Comparison of ENCODE assay signal across 21 cellular contexts in genomic region chr1:240084337-240084736, GRCh38. TPM values are rescaled to one million over a fixed set of nuclear protein-coding genes. Genes with fewer than 3 reads are reported as not detected.
DNase-seq lines count a peak whose midpoint lies in the region; ATAC-seq, FAIRE-seq and TF ChIP-seq lines count a peak whose summit lies in the region.
"Had no signal": no experiment of that assay in that cellular context is flagged by ENCODE, and none has a peak within 500 bp of the region (broad histone marks: within the 10 kb centered on the region; RNA-seq: fewer than 3 reads in every experiment).

No MANE protein-coding gene starts in this region.

- H4K5ac ChIP-seq in H9 (ENCODE audit: insufficient read length, low read depth, low read length): no peak overlapping the region

- H3K56ac ChIP-seq in H9 (ENCODE audit: insufficient read length, low read depth, low read length): no peak overlapping the region

- H3K4me1 ChIP-seq in HEK293 (ENCODE audit: control insufficient read depth, insufficient read depth, low read length) (peaks cover 3% of the 10 kb centered on the region; the same call in 1 of the 2 replicates), H9 (ENCODE audit: insufficient read depth, low read length) (no peaks in the 10 kb centered on the region)

- H3K27ac ChIP-seq in HEK293 (ENCODE audit: extremely low read depth, low read depth, low read length) (no peak overlapping the region), H9 (ENCODE audit: insufficient read length, low read depth, low read length) (no peak overlapping the region)
- H3K27ac ChIP-seq: BLaER1 treated with 17β-estradiol and CSF1 and Interleukin-3, amounts not matched to agents 10 nM and 100 nM had no signal

- WGBS in H9 (ENCODE audit: extremely low coverage, insufficient read length, low lambda C conversion rate): no CpG with 5 or more reads among the region's 1 CpG

- no peak overlapping the region for H4K91ac ChIP-seq in H9 (ENCODE audit: insufficient read length, low read depth, low read length)

- H3T11ph ChIP-seq in H9 (ENCODE audit: low read length): no peak overlapping the region

- no peak overlapping the region for H3K4ac ChIP-seq in H9 (ENCODE audit: low read depth, low read length)

- H3K9me3 Mint-ChIP-seq in WTC11: peaks cover 7% of the 10 kb centered on the region
- H3K9me3 Mint-ChIP-seq in nephron progenitor cell: peaks cover 4% of the 10 kb centered on the region
- peaks cover under 1 to 6% of the 10 kb centered on the region in 2 experiments; a peak in 3 of 5 replicates for H3K9me3 Mint-ChIP-seq in H9
- H3K9me3 Mint-ChIP-seq: CD8-positive, alpha-beta T cell had no signal

- H3K36me3 ChIP-seq in HEK293 (ENCODE audit: control insufficient read depth in 2 of 2, insufficient read depth in 1 of 2, low read length in 2 of 2): no peaks in the 10 kb centered on the region
- H3K36me3 ChIP-seq: BLaER1 treated with 17β-estradiol and CSF1 and Interleukin-3, amounts not matched to agents 10 nM and 100 nM had no signal

- H2BK120ac ChIP-seq in H9 (ENCODE audit: low read depth, low read length, poor library complexity, severe bottlenecking): no peak overlapping the region

- H3K79me1 ChIP-seq in H9 (ENCODE audit: insufficient read depth, low read depth, low read length, poor library complexity, severe bottlenecking): no peaks in the 10 kb centered on the region

- H2BK5ac ChIP-seq in H9 (ENCODE audit: insufficient read length, low read length): no peak overlapping the region

- no peak overlapping the region for H3K9ac ChIP-seq in H9 (ENCODE audit: extremely low read depth, insufficient read length, low read length)
- H3K9ac ChIP-seq: BLaER1 treated with 17β-estradiol and CSF1 and Interleukin-3, amounts not matched to agents 10 nM and 100 nM had no signal

- no peaks in the 10 kb centered on the region for H3K27me3 ChIP-seq in H9 (ENCODE audit: insufficient read depth, low read length)
- H3K27me3 ChIP-seq: BLaER1 treated with 17β-estradiol and CSF1 and Interleukin-3, amounts not matched to agents 10 nM and 100 nM had no signal

- no peak overlapping the region for H2BK20ac ChIP-seq in H9 (ENCODE audit: low read depth, low read length, poor library complexity, severe bottlenecking)

- POLR2A ChIA-PET in HEK293 (lab: Yijun Ruan, JAX) (interaction anchor here (2.5 kb wide), 1 partner anchor 8 kb away, joined by 6 read pairs; the partner anchor contains the start of gene FMN2), WTC11 (lab: Charles Lee) (no interaction called here)

- TF ChIP-seq CTCF in D721Med (IDR thresholded peaks at IDR 0.05; ENCODE audit: insufficient read depth, missing control alignments): no peak
- TF ChIP-seq CTCF in HEK293 (tag by site-specific recombination; IDR thresholded peaks at IDR 0.05): no peak
- TF ChIP-seq CTCF in WTC11 (IDR thresholded peaks at IDR 0.05): no peak
- no peak for TF ChIP-seq CTCF in nephron progenitor cell (IDR thresholded peaks at IDR 0.05)
- TF ChIP-seq CTCF in H9 (conservative IDR thresholded peaks at IDR 0.05): no peak

- H3K23ac ChIP-seq in H9 (ENCODE audit: insufficient read length, low read depth, low read length): no peak overlapping the region

- no peaks in the 10 kb centered on the region for H4K20me1 ChIP-seq in H9 (ENCODE audit: control insufficient read depth, insufficient read depth, insufficient read length)
- H4K20me1 ChIP-seq: BLaER1 treated with 17β-estradiol and CSF1 and Interleukin-3, amounts not matched to agents 10 nM and 100 nM had no signal

- no peak overlapping the region for H4K8ac ChIP-seq in H9 (replicated peaks; ENCODE audit: insufficient read length, low read depth, low read length)

- H3K27me3 Mint-ChIP-seq in WTC11 (ENCODE audit: low read depth): peaks cover 4% of the 10 kb centered on the region; the same call in 1 of the 2 replicates
- peaks cover 20% of the 10 kb centered on the region for H3K27me3 Mint-ChIP-seq in nephron progenitor cell (ENCODE audit: low read depth, poor library complexity)
- peaks cover 15% of the 10 kb centered on the region for H3K27me3 Mint-ChIP-seq in H9 (ENCODE audit: low read depth)

- no peak overlapping the region for H2AFZ ChIP-seq in H9 (ENCODE audit: low read length)

- H3K4me3 ChIP-seq in HEK293 (ENCODE audit: low read depth, low read length): no peak overlapping the region
- H3K4me3 ChIP-seq: BLaER1 treated with 17β-estradiol and CSF1 and Interleukin-3, amounts not matched to agents 10 nM and 100 nM; GM12878 had no signal

- H3K27ac Mint-ChIP-seq in WTC11: no peak overlapping the region
- H3K27ac Mint-ChIP-seq in nephron progenitor cell: peak overlapping the region; percentile 72
- H3K27ac Mint-ChIP-seq in H9: 0 out of 7 replicates have a peak overlapping the region, but pooled peaks of 1 of the 3 experiments have one; percentile 44
- H3K27ac Mint-ChIP-seq: B cell; CD8-positive, alpha-beta T cell; HFFc6 had no signal

- peak; percentile 60 for ATAC-seq in WTC11
- ATAC-seq: CD8-positive, alpha-beta T cell; GM12878; HepG2 had no signal

- H3K14ac ChIP-seq in H9 (ENCODE audit: insufficient read depth, low read length): no peak overlapping the region

- peak; percentile 53 for FAIRE-seq in D721Med (lab: Jason Lieb, UNC)
- FAIRE-seq: GM12878, HepG2, HTR-8/SVneo had no signal

- DNase-seq in D721Med (ENCODE audit: insufficient read length, low spot score): no peak
- no peak for DNase-seq in WTC11 (ENCODE audit: low spot score)
- no peak for DNase-seq in nephron progenitor cell
- DNase-seq in H9: no peak
- DNase-seq in NCI-H1694 treated with DMSO at 0.1 percent for 48 hours (lab: John Stamatoyannopoulos, UW): no peak
- DNase-seq in SIG-M5 treated with dmso at 0.1 percent for 504 hours (lab: John Stamatoyannopoulos, UW; ENCODE audit: unreplicated experiment): no peak
- DNase-seq: Calu3; CD8-positive, alpha-beta T cell; DMS 273 treated with DMSO at 0.1 percent for 48 hours; DMS53; DND-41; EL; HCEC 1CT; HFFc6 had no signal

- H3K36me3 Mint-ChIP-seq in WTC11: peaks cover 4% of the 10 kb centered on the region
- H3K36me3 Mint-ChIP-seq in nephron progenitor cell (ENCODE audit: low read depth): no peaks in the 10 kb centered on the region
- H3K36me3 Mint-ChIP-seq in H9 (ENCODE audit: insufficient read depth in 1 of 3, low read depth in 3 of 3): peaks cover 0 to 4% (median 3%) of the 10 kb centered on the region in 3 experiments; a peak in 3 of 7 replicates
- H3K36me3 Mint-ChIP-seq: CD8-positive, alpha-beta T cell had no signal

- H2BK12ac ChIP-seq in H9 (ENCODE audit: insufficient read length, low read depth, low read length): no peak overlapping the region

- H3K18ac ChIP-seq in H9 (ENCODE audit: insufficient read length, low read depth, low read length): no peak overlapping the region

- H3K4me3 Mint-ChIP-seq in WTC11 (no peak overlapping the region), nephron progenitor cell (no peak overlapping the region), H9 (no peak overlapping the region)
- H3K4me3 Mint-ChIP-seq: B cell; CD8-positive, alpha-beta T cell; HFFc6 had no signal

- H3K4me2 ChIP-seq in H9 (ENCODE audit: insufficient read depth, insufficient read length, low read length): no peak overlapping the region
- H3K4me2 ChIP-seq: BLaER1 treated with 17β-estradiol and CSF1 and Interleukin-3, amounts not matched to agents 10 nM and 100 nM had no signal

- CTCF ChIA-PET in HEK293 (lab: Yijun Ruan, JAX) (interaction anchor here (1.3 kb wide), 1 partner anchor 105 kb away, joined by 5 read pairs; no protein-coding TSS in a partner anchor), WTC11 (lab: Charles Lee) (interaction anchor here (1.4 kb wide), 1 partner anchor 8 kb away, joined by 4 read pairs; the partner anchor contains the start of gene FMN2)

- H3K79me2 ChIP-seq in H9 (ENCODE audit: insufficient read depth, low read length): no peaks in the 10 kb centered on the region

- no peak overlapping the region for H2BK15ac ChIP-seq in H9 (ENCODE audit: low read depth, low read length)

- H3K23me2 ChIP-seq in H9 (ENCODE audit: insufficient read length, low read depth, low read length, poor library complexity, severe bottlenecking): no peaks in the 10 kb centered on the region

- H2AK5ac ChIP-seq in H9 (ENCODE audit: insufficient read length, low read length): no peak overlapping the region

- H3K4me1 Mint-ChIP-seq in WTC11 (peaks cover 12% of the 10 kb centered on the region), nephron progenitor cell (peaks cover 13% of the 10 kb centered on the region), H9 (peaks cover 0 to 3% of the 10 kb centered on the region in 2 experiments; a peak in 1 of 4 replicates)
- H3K4me1 Mint-ChIP-seq: B cell had no signal

- H3K9me3 ChIP-seq in HEK293 (ENCODE audit: control insufficient read depth, insufficient read depth, low read depth, low read length): no peaks in the 10 kb centered on the region
- no peaks in the 10 kb centered on the region for H3K9me3 ChIP-seq in H9 (ENCODE audit: control insufficient read depth, low read depth, low read length)

TF ChIP-seq in HEK293, 187 proteins besides CTCF, POLR2A, EP300 and RAD21:
- no peak for TF ChIP-seq ZNF747 (tag by site-specific recombination; IDR thresholded peaks at IDR 0.05)
- TF ChIP-seq FEZF1 (tag by site-specific recombination; IDR thresholded peaks at IDR 0.05): 0 out of 2 replicates have a peak, but pooled peaks have one; percentile 17
- TF ChIP-seq GLIS1 (tag by site-specific recombination; IDR thresholded peaks at IDR 0.05): no peak
- TF ChIP-seq ZNF132 (tag by site-specific recombination; IDR thresholded peaks at IDR 0.05; ENCODE audit: borderline replicate concordance): no peak
- no peak for TF ChIP-seq ZNF785 (tag by site-specific recombination; IDR thresholded peaks at IDR 0.05)
- TF ChIP-seq ZNF549 (tag by site-specific recombination; IDR thresholded peaks at IDR 0.05): peak; percentile 61; the same call in 1 of the 2 replicates
- TF ChIP-seq ZNF701 (tag by site-specific recombination; IDR thresholded peaks at IDR 0.05): no peak
- no peak for TF ChIP-seq HOXA7 (CRISPR knock-in tag; IDR thresholded peaks at IDR 0.05; ENCODE audit: borderline replicate concordance)
TF ChIP-seq in HEK293: peak in this region for 2.

TF ChIP-seq in WTC11, 78 proteins besides CTCF, POLR2A, EP300 and RAD21:
- TF ChIP-seq ZNF219 (CRISPR knock-in tag; IDR thresholded peaks at IDR 0.05; ENCODE audit: borderline replicate concordance) (no peak), TP53 (CRISPR knock-in tag; IDR thresholded peaks at IDR 0.05) (no peak), ZBTB21 (CRISPR knock-in tag; IDR thresholded peaks at IDR 0.05; ENCODE audit: borderline replicate concordance) (no peak), CDX4 (CRISPR knock-in tag; IDR thresholded peaks at IDR 0.05; ENCODE audit: borderline replicate concordance) (no peak), TEAD1 (CRISPR knock-in tag; IDR thresholded peaks at IDR 0.05) (no peak)

RNA-seq across cellular contexts. Expression of gene FMN2, which starts 7.3 kb away (rescaled TPM):
- total RNA-seq in WTC11 (2021) (1.5 to 2.1 TPM (median 1.8 TPM) in 3 replicates), H9 (2021) (0.59 and 0.61 TPM in 2 replicates)
- total RNA-seq: B cell; CD8-positive, alpha-beta T cell; G401; GM12878; HepG2 had no signal
